ENCODE assay signal across 12 cellular contexts in genomic region chr9:6355728-6356127, GRCh38. TPM values are rescaled to one million over a fixed set of nuclear protein-coding genes. Genes with fewer than 3 reads are reported as not detected.
DNase-seq lines count a peak whose midpoint lies in the region; ATAC-seq and TF ChIP-seq lines count a peak whose summit lies in the region.
"Had no signal": no experiment of that assay in that cellular context is flagged by ENCODE, and none has a peak within 500 bp of the region (broad histone marks: within the 10 kb centered on the region; RNA-seq: fewer than 3 reads in every experiment).

No MANE protein-coding gene starts in this region.

- DNase-seq in activated CD4-positive, alpha-beta T cell treated with anti-CD3 and anti-CD28 coated beads, Interleukin-2, amount 10 ng/mL, durations not matched to agents 24 days and 14 days = no peak
- no peak for DNase-seq in activated CD4-positive, alpha-beta T cell treated with anti-CD3 and anti-CD28 coated beads for 1 hour
- DNase-seq in astrocyte of the spinal cord (ENCODE audit: low read depth, low spot score) (peak; percentile 69), renal cortical epithelial cell (ENCODE audit: low read depth) (peak; percentile 82), GM19238 (ENCODE audit: insufficient read length, low spot score) (no peak)
- DNase-seq in activated CD4-positive, alpha-beta T cell treated with anti-CD3 and anti-CD28 coated beads, Interleukin-2, amount 50 U/mL, for 4 hours = no peak
- DNase-seq: NCI-H526 treated with DMSO at 0.1 percent for 48 hours had no signal

- no peaks in the 10 kb centered on the region for H3K9me3 Mint-ChIP-seq in activated CD4-positive, alpha-beta T cell treated with anti-CD3 and anti-CD28 coated beads, Interleukin-2, amount 10 ng/mL, durations not matched to agents 24 days and 14 days

- H3K4me3 Mint-ChIP-seq in activated CD4-positive, alpha-beta T cell treated with anti-CD3 and anti-CD28 coated beads, Interleukin-2, amount 10 ng/mL, durations not matched to agents 24 days and 14 days = no peak overlapping the region

- no peak for TF ChIP-seq CTCF in astrocyte of the spinal cord (IDR thresholded peaks at IDR 0.05; ENCODE audit: low read depth, low read length)

- peaks cover 13% of the 10 kb centered on the region for H3K27me3 Mint-ChIP-seq in activated CD4-positive, alpha-beta T cell treated with anti-CD3 and anti-CD28 coated beads, Interleukin-2, amount 10 ng/mL, durations not matched to agents 24 days and 14 days

- in situ Hi-C loops in astrocyte of the spinal cord (cut with HindIII; ENCODE audit: low sequenced_read_pairs) = loop anchor here (25.0 kb wide), 1 partner anchor 232 kb away; no protein-coding TSS in a partner anchor

- no peak overlapping the region for H3K4me3 ChIP-seq in astrocyte of the spinal cord (ENCODE audit: low read depth, low read length)
- H3K4me3 ChIP-seq: tibial nerve had no signal

- peak overlapping the region; percentile 1 for H3K27ac Mint-ChIP-seq in activated CD4-positive, alpha-beta T cell treated with anti-CD3 and anti-CD28 coated beads, Interleukin-2, amount 10 ng/mL, durations not matched to agents 24 days and 14 days

- ATAC-seq in HG02852 (IDR thresholded peaks at IDR 0.05; ENCODE audit: unreplicated experiment) (peak; percentile 60), HG03457 (IDR thresholded peaks at IDR 0.05; ENCODE audit: unreplicated experiment) (no peak)

- H3K36me3 Mint-ChIP-seq in activated CD4-positive, alpha-beta T cell treated with anti-CD3 and anti-CD28 coated beads, Interleukin-2, amount 10 ng/mL, durations not matched to agents 24 days and 14 days (ENCODE audit: low read depth) = no peaks in the 10 kb centered on the region

- H3K4me1 Mint-ChIP-seq in activated CD4-positive, alpha-beta T cell treated with anti-CD3 and anti-CD28 coated beads, Interleukin-2, amount 10 ng/mL, durations not matched to agents 24 days and 14 days = peaks cover 11% of the 10 kb centered on the region

- intact Hi-C loops in activated CD4-positive, alpha-beta T cell treated with anti-CD3 and anti-CD28 coated beads, Interleukin-2, amount 10 ng/mL, durations not matched to agents 24 days and 14 days (cut with micrococcal nuclease) = loop anchor here (2.0 kb wide), 2 partner anchors 57 to 325 kb away; partner anchors contain the start of gene UHRF2

RNA-seq across cellular contexts. Expression of gene TPD52L3, which starts 27.6 kb away (rescaled TPM):
- not detected in 2 replicates for total RNA-seq in activated CD4-positive, alpha-beta T cell treated with anti-CD3 and anti-CD28 coated beads, Interleukin-2, amount 10 ng/mL, durations not matched to agents 24 days and 14 days
- not detected in 2 replicates for total RNA-seq in renal cortical epithelial cell
- total RNA-seq: A673, cardiac septum, tibial nerve had no signal

RNA-seq across cellular contexts. Expression of gene UHRF2, which starts 57.3 kb away (rescaled TPM):
- total RNA-seq in activated CD4-positive, alpha-beta T cell treated with anti-CD3 and anti-CD28 coated beads, Interleukin-2, amount 10 ng/mL, durations not matched to agents 24 days and 14 days = 61.9 and 71.6 TPM in 2 replicates
- 38.2 and 53.5 TPM in 2 replicates for total RNA-seq in renal cortical epithelial cell

Comparison
In these comparisons a context has a peak if more than half of its experiments do, and no peak if none do; other contexts are left out.
1. DNase-seq: peak in astrocyte of the spinal cord (single experiment) and renal cortical epithelial cell (single experiment); none in activated CD4-positive, alpha-beta T cell treated with anti-CD3 and anti-CD28 coated beads, Interleukin-2, amount 10 ng/mL, durations not matched to agents 24 days and 14 days (single experiment), activated CD4-positive, alpha-beta T cell treated with anti-CD3 and anti-CD28 coated beads for 1 hour (single experiment), GM19238 (single experiment) and activated CD4-positive, alpha-beta T cell treated with anti-CD3 and anti-CD28 coated beads, Interleukin-2, amount 50 U/mL, for 4 hours (0 of 2).